In genomic region chr7:105013283-105013817, GRCh38 we compare ENCODE assay signal across 8 cellular contexts. TPM values are rescaled to one million over a fixed set of nuclear protein-coding genes. Genes with fewer than 3 reads are reported as not detected.
DNase-seq lines count a peak whose midpoint lies in the region; ATAC-seq and TF ChIP-seq lines count a peak whose summit lies in the region.

No MANE protein-coding gene starts in this region.

- no peaks in the 10 kb centered on the region for H3K9me2 ChIP-seq in OCI-LY7 (ENCODE audit: insufficient read depth, low read length)

- peak overlapping the region; percentile 96 for H3K27ac ChIP-seq in OCI-LY7 (ENCODE audit: low read depth, low read length, poor library complexity, severe bottlenecking)
- peak overlapping the region; percentile 100 for H3K27ac ChIP-seq in muscle layer of duodenum (ENCODE audit: low read length)

- CTCF ChIA-PET in OCI-LY7 (lab: Charles Lee; ENCODE audit: unreplicated experiment), result no interaction called here

- peak; percentile 82 for DNase-seq in DMS 273 treated with DMSO at 0.1 percent for 48 hours (lab: John Stamatoyannopoulos, UW)
- peak; percentile 93 for DNase-seq in HuH-7.5 (ENCODE audit: low spot score)
- peak; percentile 97 for DNase-seq in OCI-LY7 (ENCODE audit: low spot score)
- DNase-seq in activated T-cell treated with anti-CD3 and anti-CD28 coated beads, Interleukin-2, amount 50 U/mL, for 4 hours, result peak; percentile 92
- peak; percentile 83 for DNase-seq in stimulated activated CD8-positive, alpha-beta memory T cell treated with anti-CD3 and anti-CD28 coated beads, Interleukin-7, amount 100 ng/mL, for 24 hours (ENCODE audit: low read depth)

- H4K20me1 ChIP-seq in OCI-LY7 (ENCODE audit: insufficient read depth, low read length), result peaks cover 52% of the 10 kb centered on the region

- H3K79me2 ChIP-seq in OCI-LY7 (ENCODE audit: insufficient read depth, low read depth, low read length), result peaks cover 43% of the 10 kb centered on the region

- peak; percentile 70 for TF ChIP-seq CTCF in OCI-LY7 (conservative IDR thresholded peaks at IDR 0.05; ENCODE audit: low read length)

- no peaks in the 10 kb centered on the region for H3K9me3 ChIP-seq in OCI-LY7 (ENCODE audit: low read length)
- no peaks in the 10 kb centered on the region for H3K9me3 ChIP-seq in muscle layer of duodenum (ENCODE audit: control insufficient read depth in 1 of 2, low read length in 2 of 2)

- H3K4me3 ChIP-seq in OCI-LY7 (ENCODE audit: low read depth, low read length, poor library complexity, severe bottlenecking) (peak overlapping the region; percentile 90), muscle layer of duodenum (ENCODE audit: low read depth in 1 of 2, low read length in 2 of 2) (peak overlapping the region; percentile 85 to 98)

- H3K4me1 ChIP-seq in OCI-LY7 (ENCODE audit: insufficient read depth, low read length, poor library complexity, severe bottlenecking) (peaks cover 43% of the 10 kb centered on the region), muscle layer of duodenum (ENCODE audit: control insufficient read depth in 1 of 2, insufficient read depth in 2 of 2, low read length in 2 of 2) (peaks cover 4 to 25% of the 10 kb centered on the region in 2 donors)

- POLR2A ChIA-PET in OCI-LY7 (lab: Charles Lee), result interaction anchor here (0.5 to 1.3 kb wide), 10 partner anchors 8 to 256 kb away, joined by 3 to 6 read pairs (median 4); no protein-coding TSS in a partner anchor

- H3K4me3 Mint-ChIP-seq in activated T-cell treated with anti-CD3 and anti-CD28 coated beads, Interleukin-2, amount 50 U/mL, for 4 hours, result peak overlapping the region; percentile 99

- H2AFZ ChIP-seq in OCI-LY7 (ENCODE audit: low read length), result peak overlapping the region; percentile 71; the same call in 1 of the 2 replicates

- no TSS peak for BruUV-seq in OCI-LY7 (replicated peaks; lab: Mats Ljungman, UMichigan)

- ATAC-seq in GM21447 (IDR thresholded peaks at IDR 0.05; ENCODE audit: unreplicated experiment), result peak; percentile 37
- peak; percentile 62 to 67 for ATAC-seq in activated T-cell treated with anti-CD3 and anti-CD28 coated beads, Interleukin-2, amount 50 U/mL, for 4 hours
- peak; percentile 85 for ATAC-seq in esophagus mucosa

- peaks cover 37% of the 10 kb centered on the region for H3K4me1 Mint-ChIP-seq in activated T-cell treated with anti-CD3 and anti-CD28 coated beads, Interleukin-2, amount 50 U/mL, for 4 hours (ENCODE audit: low read depth)

- H3K27me3 Mint-ChIP-seq in activated T-cell treated with anti-CD3 and anti-CD28 coated beads, Interleukin-2, amount 50 U/mL, for 4 hours (ENCODE audit: low read depth), result no peaks in the 10 kb centered on the region

- peaks cover 21% of the 10 kb centered on the region for H3K36me3 Mint-ChIP-seq in activated T-cell treated with anti-CD3 and anti-CD28 coated beads, Interleukin-2, amount 50 U/mL, for 4 hours (ENCODE audit: insufficient read depth)

- peaks cover 52% of the 10 kb centered on the region for H3K36me3 ChIP-seq in OCI-LY7 (ENCODE audit: insufficient read depth, low read length)
- H3K36me3 ChIP-seq in muscle layer of duodenum (ENCODE audit: control insufficient read depth in 1 of 2, insufficient read depth in 2 of 2, low read length in 2 of 2), result peaks cover 0 to 29% of the 10 kb centered on the region in 2 donors

- H3K27me3 ChIP-seq in muscle layer of duodenum (ENCODE audit: low read depth, low read length), result no peaks in the 10 kb centered on the region

- no peaks in the 10 kb centered on the region for H3K9me3 Mint-ChIP-seq in activated T-cell treated with anti-CD3 and anti-CD28 coated beads, Interleukin-2, amount 50 U/mL, for 4 hours

- intact Hi-C loops in OCI-LY7 (cut with micrococcal nuclease; ENCODE audit: unreplicated experiment), result loop anchor here (1.0 to 10.0 kb wide), 5 partner anchors 30 to 1101 kb away; partner anchors contain the start of genes PUS7 and SYPL1

- peak overlapping the region; percentile 98 for H3K4me2 ChIP-seq in OCI-LY7 (ENCODE audit: low read length)

RNA-seq across cellular contexts. Expression of gene KMT2E, which starts 0.7 kb away (rescaled TPM):
- 50.1 and 52.5 TPM in 2 replicates for total RNA-seq in OCI-LY7 (2014; rRNA removed; shearing (Covaris generic))
- total RNA-seq in OCI-LY7 (2022) (68.0 and 72.8 TPM in 2 replicates), esophagus mucosa (29.0 TPM)
- total RNA-seq in activated T-cell treated with anti-CD3 and anti-CD28 coated beads, Interleukin-2, amount 50 U/mL, for 4 hours, result 10 to 100 TPM; 49.2 to 71.8 (median 67.4) TPM

Comparison
In these comparisons a context has a peak if more than half of its experiments do, and no peak if none do; other contexts are left out.
1. Peak in every context shown above with its lines: DNase-seq, ATAC-seq, H3K4me3 ChIP-seq and H3K27ac ChIP-seq.